ENCODE assay signal across 1 cellular context in the genomic region with DNA sequence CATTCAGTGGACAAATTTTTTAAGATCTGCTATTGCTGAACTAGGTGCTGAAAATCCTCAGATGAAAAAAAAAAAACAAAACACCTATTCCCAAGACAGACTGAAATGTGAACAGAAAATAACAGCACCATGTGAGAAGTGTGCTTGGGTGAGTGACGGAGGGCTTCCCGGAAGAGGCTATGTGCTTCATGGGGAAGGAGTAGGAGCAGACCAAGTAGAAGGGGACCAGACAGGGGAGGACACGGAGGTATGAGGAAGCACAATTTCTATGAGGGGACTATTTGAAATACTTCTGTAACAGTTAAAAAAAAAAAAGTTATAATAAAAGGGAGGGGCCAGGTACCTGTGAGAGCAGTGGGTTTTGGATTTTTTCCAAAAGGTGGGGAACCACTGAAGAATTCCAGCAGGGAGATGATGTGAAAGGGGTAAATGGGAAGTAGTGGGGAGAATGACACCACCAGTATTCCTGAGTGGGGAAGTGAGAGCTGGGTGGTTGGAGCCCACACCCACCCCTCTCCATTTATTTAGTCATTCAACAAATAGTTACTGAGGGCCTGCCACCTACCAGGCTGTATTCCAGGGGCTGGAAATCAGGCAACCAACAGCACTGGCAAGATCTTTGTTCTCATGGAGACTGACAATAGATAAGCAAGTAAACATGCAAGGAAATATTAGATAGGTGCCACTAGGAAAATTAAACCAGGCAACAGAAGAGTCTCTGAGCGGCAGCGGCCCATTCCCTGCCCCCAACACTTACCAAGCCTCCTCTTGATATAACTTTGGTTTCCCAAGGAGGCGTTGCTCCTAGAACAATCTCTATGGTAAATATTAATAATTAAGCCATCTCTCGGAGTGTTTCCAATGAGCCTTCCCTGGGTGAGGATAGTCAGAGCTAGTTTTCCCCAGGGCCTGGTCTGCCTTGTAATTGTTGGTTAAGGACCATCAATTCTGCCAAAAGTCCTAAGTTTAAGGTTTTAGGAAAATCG.
TF ChIP-seq lines count a peak whose summit lies in the region.

No MANE protein-coding gene starts in this region.

TF ChIP-seq in HepG2, 621 proteins besides CTCF, POLR2A, EP300 and RAD21 (continued from another document and continues in another):
- TF ChIP-seq POLR2AphosphoS5 (IDR thresholded peaks at IDR 0.05; ENCODE audit: low read depth, low read length) (peak; percentile 13; the same call in 1 of the 2 replicates), ZNF383 (CRISPR knock-in tag; IDR thresholded peaks at IDR 0.05; ENCODE audit: borderline replicate concordance) (no peak), NR3C1 (CRISPR knock-in tag; IDR thresholded peaks at IDR 0.05) (no peak), ARNT (IDR thresholded peaks at IDR 0.05) (no peak), MAZ (IDR thresholded peaks at IDR 0.05; ENCODE audit: borderline replicate concordance, low read depth, low read length) (no peak), MAZ (CRISPR knock-in tag; IDR thresholded peaks at IDR 0.05; ENCODE audit: low read depth) (peak; percentile 51; the same call in 1 of the 2 replicates), JARID2 (CRISPR knock-in tag; IDR thresholded peaks at IDR 0.05; ENCODE audit: insufficient replicate concordance) (peak; percentile 2), ZMAT3 (CRISPR knock-in tag; conservative IDR thresholded peaks at IDR 0.05) (no peak), CENPX (CRISPR knock-in tag; IDR thresholded peaks at IDR 0.05) (no peak), NR2F1 (CRISPR knock-in tag; IDR thresholded peaks at IDR 0.05) (no peak), ZNF83 (CRISPR knock-in tag; IDR thresholded peaks at IDR 0.05; ENCODE audit: borderline replicate concordance) (no peak), RXRB (CRISPR knock-in tag; IDR thresholded peaks at IDR 0.05; ENCODE audit: borderline replicate concordance) (no peak), ZEB1 (IDR thresholded peaks at IDR 0.05; ENCODE audit: insufficient replicate concordance, low read depth) (no peak), ZNF674 (CRISPR knock-in tag; IDR thresholded peaks at IDR 0.05; ENCODE audit: low read depth) (no peak), TEAD2 (CRISPR knock-in tag; IDR thresholded peaks at IDR 0.05) (no peak), ZFP36 (IDR thresholded peaks at IDR 0.05; ENCODE audit: borderline replicate concordance, low read depth, low read length, partially characterized antibody) (peak; percentile 80), ZMYM3 (CRISPR knock-in tag; IDR thresholded peaks at IDR 0.05) (0 out of 2 replicates have a peak, but pooled peaks have one; percentile 34), ZNF468 (CRISPR knock-in tag; IDR thresholded peaks at IDR 0.05) (no peak)
- TF ChIP-seq, protein P1, sequence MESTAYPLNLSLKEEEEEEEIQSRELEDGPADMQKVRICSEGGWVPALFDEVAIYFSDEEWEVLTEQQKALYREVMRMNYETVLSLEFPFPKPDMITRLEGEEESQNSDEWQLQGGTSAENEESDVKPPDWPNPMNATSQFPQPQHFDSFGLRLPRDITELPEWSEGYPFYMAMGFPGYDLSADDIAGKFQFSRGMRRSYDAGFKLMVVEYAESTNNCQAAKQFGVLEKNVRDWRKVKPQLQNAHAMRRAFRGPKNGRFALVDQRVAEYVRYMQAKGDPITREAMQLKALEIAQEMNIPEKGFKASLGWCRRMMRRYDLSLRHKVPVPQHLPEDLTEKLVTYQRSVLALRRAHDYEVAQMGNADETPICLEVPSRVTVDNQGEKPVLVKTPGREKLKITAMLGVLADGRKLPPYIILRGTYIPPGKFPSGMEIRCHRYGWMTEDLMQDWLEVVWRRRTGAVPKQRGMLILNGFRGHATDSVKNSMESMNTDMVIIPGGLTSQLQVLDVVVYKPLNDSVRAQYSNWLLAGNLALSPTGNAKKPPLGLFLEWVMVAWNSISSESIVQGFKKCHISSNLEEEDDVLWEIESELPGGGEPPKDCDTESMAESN (CRISPR knock-in tag; conservative IDR thresholded peaks at IDR 0.05): no peak
- TF ChIP-seq, protein P2, sequence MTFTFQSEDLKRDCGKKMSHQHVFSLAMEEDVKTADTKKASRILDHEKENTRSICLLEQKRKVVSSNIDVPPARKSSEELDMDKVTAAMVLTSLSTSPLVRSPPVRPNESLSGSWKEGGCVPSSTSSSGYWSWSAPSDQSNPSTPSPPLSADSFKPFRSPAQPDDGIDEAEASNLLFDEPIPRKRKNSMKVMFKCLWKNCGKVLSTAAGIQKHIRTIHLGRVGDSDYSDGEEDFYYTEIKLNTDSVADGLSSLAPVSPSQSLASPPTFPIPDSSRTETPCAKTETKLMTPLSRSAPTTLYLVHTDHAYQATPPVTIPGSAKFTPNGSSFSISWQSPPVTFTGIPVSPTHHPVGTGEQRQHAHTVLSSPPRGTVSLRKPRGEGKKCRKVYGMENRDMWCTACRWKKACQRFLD (CRISPR knock-in tag; IDR thresholded peaks at IDR 0.05; ENCODE audit: borderline replicate concordance): no peak
- TF ChIP-seq, protein P3, sequence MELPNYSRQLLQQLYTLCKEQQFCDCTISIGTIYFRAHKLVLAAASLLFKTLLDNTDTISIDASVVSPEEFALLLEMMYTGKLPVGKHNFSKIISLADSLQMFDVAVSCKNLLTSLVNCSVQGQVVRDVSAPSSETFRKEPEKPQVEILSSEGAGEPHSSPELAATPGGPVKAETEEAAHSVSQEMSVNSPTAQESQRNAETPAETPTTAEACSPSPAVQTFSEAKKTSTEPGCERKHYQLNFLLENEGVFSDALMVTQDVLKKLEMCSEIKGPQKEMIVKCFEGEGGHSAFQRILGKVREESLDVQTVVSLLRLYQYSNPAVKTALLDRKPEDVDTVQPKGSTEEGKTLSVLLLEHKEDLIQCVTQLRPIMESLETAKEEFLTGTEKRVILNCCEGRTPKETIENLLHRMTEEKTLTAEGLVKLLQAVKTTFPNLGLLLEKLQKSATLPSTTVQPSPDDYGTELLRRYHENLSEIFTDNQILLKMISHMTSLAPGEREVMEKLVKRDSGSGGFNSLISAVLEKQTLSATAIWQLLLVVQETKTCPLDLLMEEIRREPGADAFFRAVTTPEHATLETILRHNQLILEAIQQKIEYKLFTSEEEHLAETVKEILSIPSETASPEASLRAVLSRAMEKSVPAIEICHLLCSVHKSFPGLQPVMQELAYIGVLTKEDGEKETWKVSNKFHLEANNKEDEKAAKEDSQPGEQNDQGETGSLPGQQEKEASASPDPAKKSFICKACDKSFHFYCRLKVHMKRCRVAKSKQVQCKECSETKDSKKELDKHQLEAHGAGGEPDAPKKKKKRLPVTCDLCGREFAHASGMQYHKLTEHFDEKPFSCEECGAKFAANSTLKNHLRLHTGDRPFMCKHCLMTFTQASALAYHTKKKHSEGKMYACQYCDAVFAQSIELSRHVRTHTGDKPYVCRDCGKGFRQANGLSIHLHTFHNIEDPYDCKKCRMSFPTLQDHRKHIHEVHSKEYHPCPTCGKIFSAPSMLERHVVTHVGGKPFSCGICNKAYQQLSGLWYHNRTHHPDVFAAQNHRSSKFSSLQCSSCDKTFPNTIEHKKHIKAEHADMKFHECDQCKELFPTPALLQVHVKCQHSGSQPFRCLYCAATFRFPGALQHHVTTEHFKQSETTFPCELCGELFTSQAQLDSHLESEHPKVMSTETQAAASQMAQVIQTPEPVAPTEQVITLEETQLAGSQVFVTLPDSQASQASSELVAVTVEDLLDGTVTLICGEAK (IDR thresholded peaks at IDR 0.05): no peak
- TF ChIP-seq, protein P3 (CRISPR knock-in tag; IDR thresholded peaks at IDR 0.05): peak; percentile 11; the same call in 1 of the 2 replicates
- TF ChIP-seq, protein P4, sequence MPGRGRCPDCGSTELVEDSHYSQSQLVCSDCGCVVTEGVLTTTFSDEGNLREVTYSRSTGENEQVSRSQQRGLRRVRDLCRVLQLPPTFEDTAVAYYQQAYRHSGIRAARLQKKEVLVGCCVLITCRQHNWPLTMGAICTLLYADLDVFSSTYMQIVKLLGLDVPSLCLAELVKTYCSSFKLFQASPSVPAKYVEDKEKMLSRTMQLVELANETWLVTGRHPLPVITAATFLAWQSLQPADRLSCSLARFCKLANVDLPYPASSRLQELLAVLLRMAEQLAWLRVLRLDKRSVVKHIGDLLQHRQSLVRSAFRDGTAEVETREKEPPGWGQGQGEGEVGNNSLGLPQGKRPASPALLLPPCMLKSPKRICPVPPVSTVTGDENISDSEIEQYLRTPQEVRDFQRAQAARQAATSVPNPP (CRISPR knock-in tag; IDR thresholded peaks at IDR 0.05): no peak
- TF ChIP-seq, protein P5, sequence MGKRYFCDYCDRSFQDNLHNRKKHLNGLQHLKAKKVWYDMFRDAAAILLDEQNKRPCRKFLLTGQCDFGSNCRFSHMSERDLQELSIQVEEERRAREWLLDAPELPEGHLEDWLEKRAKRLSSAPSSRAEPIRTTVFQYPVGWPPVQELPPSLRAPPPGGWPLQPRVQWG (CRISPR knock-in tag; IDR thresholded peaks at IDR 0.05; ENCODE audit: borderline replicate concordance, low read depth): no peak
- TF ChIP-seq, protein P6, sequence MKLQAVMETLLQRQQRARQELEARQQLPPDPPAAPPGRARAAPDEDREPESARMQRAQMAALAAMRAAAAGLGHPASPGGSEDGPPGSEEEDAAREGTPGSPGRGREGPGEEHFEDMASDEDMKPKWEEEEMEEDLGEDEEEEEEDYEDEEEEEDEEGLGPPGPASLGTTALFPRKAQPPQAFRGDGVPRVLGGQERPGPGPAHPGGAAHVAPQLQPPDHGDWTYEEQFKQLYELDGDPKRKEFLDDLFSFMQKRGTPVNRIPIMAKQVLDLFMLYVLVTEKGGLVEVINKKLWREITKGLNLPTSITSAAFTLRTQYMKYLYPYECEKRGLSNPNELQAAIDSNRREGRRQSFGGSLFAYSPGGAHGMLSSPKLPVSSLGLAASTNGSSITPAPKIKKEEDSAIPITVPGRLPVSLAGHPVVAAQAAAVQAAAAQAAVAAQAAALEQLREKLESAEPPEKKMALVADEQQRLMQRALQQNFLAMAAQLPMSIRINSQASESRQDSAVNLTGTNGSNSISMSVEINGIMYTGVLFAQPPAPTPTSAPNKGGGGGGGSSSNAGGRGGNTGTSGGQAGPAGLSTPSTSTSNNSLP (IDR thresholded peaks at IDR 0.05; ENCODE audit: low read depth, low read length): 0 out of 2 replicates have a peak, but pooled peaks have one; percentile 22
- TF ChIP-seq, protein P7, sequence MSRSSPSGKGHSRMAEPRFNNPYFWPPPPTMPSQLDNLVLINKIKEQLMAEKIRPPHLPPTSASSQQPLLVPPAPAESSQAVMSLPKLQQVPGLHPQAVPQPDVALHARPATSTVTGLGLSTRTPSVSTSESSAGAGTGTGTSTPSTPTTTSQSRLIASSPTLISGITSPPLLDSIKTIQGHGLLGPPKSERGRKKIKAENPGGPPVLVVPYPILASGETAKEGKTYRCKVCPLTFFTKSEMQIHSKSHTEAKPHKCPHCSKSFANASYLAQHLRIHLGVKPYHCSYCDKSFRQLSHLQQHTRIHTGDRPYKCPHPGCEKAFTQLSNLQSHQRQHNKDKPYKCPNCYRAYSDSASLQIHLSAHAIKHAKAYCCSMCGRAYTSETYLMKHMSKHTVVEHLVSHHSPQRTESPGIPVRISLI (CRISPR knock-in tag; IDR thresholded peaks at IDR 0.05; ENCODE audit: borderline replicate concordance): no peak
- TF ChIP-seq, protein P8, sequence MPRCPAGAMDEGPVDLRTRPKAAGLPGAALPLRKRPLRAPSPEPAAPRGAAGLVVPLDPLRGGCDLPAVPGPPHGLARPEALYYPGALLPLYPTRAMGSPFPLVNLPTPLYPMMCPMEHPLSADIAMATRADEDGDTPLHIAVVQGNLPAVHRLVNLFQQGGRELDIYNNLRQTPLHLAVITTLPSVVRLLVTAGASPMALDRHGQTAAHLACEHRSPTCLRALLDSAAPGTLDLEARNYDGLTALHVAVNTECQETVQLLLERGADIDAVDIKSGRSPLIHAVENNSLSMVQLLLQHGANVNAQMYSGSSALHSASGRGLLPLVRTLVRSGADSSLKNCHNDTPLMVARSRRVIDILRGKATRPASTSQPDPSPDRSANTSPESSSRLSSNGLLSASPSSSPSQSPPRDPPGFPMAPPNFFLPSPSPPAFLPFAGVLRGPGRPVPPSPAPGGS (CRISPR knock-in tag; IDR thresholded peaks at IDR 0.05): no peak
- TF ChIP-seq, protein P9, sequence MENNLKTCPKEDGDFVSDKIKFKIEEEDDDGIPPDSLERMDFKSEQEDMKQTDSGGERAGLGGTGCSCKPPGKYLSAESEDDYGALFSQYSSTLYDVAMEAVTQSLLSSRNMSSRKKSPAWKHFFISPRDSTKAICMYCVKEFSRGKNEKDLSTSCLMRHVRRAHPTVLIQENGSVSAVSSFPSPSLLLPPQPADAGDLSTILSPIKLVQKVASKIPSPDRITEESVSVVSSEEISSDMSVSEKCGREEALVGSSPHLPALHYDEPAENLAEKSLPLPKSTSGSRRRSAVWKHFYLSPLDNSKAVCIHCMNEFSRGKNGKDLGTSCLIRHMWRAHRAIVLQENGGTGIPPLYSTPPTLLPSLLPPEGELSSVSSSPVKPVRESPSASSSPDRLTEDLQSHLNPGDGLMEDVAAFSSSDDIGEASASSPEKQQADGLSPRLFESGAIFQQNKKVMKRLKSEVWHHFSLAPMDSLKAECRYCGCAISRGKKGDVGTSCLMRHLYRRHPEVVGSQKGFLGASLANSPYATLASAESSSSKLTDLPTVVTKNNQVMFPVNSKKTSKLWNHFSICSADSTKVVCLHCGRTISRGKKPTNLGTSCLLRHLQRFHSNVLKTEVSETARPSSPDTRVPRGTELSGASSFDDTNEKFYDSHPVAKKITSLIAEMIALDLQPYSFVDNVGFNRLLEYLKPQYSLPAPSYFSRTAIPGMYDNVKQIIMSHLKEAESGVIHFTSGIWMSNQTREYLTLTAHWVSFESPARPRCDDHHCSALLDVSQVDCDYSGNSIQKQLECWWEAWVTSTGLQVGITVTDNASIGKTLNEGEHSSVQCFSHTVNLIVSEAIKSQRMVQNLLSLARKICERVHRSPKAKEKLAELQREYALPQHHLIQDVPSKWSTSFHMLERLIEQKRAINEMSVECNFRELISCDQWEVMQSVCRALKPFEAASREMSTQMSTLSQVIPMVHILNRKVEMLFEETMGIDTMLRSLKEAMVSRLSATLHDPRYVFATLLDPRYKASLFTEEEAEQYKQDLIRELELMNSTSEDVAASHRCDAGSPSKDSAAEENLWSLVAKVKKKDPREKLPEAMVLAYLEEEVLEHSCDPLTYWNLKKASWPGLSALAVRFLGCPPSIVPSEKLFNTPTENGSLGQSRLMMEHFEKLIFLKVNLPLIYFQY (CRISPR knock-in tag; IDR thresholded peaks at IDR 0.05; ENCODE audit: borderline replicate concordance): no peak
